In genomic region chr3:110318108-110318507, GRCh38 we compare ENCODE assay signal across 1 cellular context.
TF ChIP-seq lines count a peak whose summit lies in the region.

No MANE protein-coding gene starts in this region.

TF ChIP-seq in IMR-90, 13 proteins besides CTCF, POLR2A, EP300 and RAD21 (continued from another document):
- no peak for TF ChIP-seq CEBPB (IDR thresholded peaks at IDR 0.05; ENCODE audit: low read depth, low read length)
- TF ChIP-seq RCOR1 (IDR thresholded peaks at IDR 0.05; ENCODE audit: insufficient replicate concordance, low read length), result no peak
- TF ChIP-seq RFX5 (IDR thresholded peaks at IDR 0.05; ENCODE audit: low read depth, low read length), result no peak
- TF ChIP-seq BHLHE40 (IDR thresholded peaks at IDR 0.05; ENCODE audit: low read depth, low read length), result no peak
- no peak for TF ChIP-seq FOS (IDR thresholded peaks at IDR 0.05; ENCODE audit: low read depth, low read length)
- TF ChIP-seq SMC3 (IDR thresholded peaks at IDR 0.05; ENCODE audit: low read depth, low read length), result no peak
- no peak for TF ChIP-seq MAZ (IDR thresholded peaks at IDR 0.05; ENCODE audit: borderline replicate concordance, low read depth, low read length)
- TF ChIP-seq MAFK (IDR thresholded peaks at IDR 0.05; ENCODE audit: low read depth, low read length), result no peak
- TF ChIP-seq USF2 (IDR thresholded peaks at IDR 0.05; ENCODE audit: low read depth, low read length), result no peak
TF ChIP-seq in IMR-90: peak in this region for 0.
